1 cellular context compared by ENCODE assay signal in genomic region chr11:66638177-66639065, GRCh38.
TF ChIP-seq lines count a peak whose summit lies in the region.

RBM4 (plus strand) TSS chr11:66638703; CDS start chr11:66639712, 1,009 bp downstream.

TF ChIP-seq in K562, 482 proteins besides CTCF, POLR2A, EP300 and RAD21 (continued from another document and continues in another):
- TF ChIP-seq MAFF (IDR thresholded peaks at IDR 0.05; ENCODE audit: low read length) = no peak; the same call in 1 of the 2 replicates
- no peak for TF ChIP-seq ZNF79 (CRISPR knock-in tag; IDR thresholded peaks at IDR 0.05; ENCODE audit: low read depth)
- TF ChIP-seq KLF6 (CRISPR knock-in tag; IDR thresholded peaks at IDR 0.05; ENCODE audit: borderline replicate concordance) = no peak
- no peak for TF ChIP-seq ZFP36 (IDR thresholded peaks at IDR 0.05; ENCODE audit: low read depth, low read length, partially characterized antibody)
- no peak for TF ChIP-seq ZNF75A (CRISPR knock-in tag; IDR thresholded peaks at IDR 0.05)
- TF ChIP-seq U2AF1 (optimal IDR thresholded peaks at IDR 0.05; ENCODE audit: low read depth, low read length) = no peak
- TF ChIP-seq SNAPC5 (CRISPR knock-in tag; IDR thresholded peaks at IDR 0.05) = no peak
- TF ChIP-seq E2F5 (CRISPR knock-in tag; IDR thresholded peaks at IDR 0.05) = no peak
- TF ChIP-seq FOXM1 (IDR thresholded peaks at IDR 0.05; ENCODE audit: low read depth) = 0 out of 2 replicates have a peak, but pooled peaks have one; percentile 7
- no peak for TF ChIP-seq FOXM1 (CRISPR knock-in tag; IDR thresholded peaks at IDR 0.05; ENCODE audit: low read depth)
- TF ChIP-seq RBM17 (IDR thresholded peaks at IDR 0.05; ENCODE audit: borderline replicate concordance, low read depth, low read length) = no peak
- no peak for TF ChIP-seq CBX5 (IDR thresholded peaks at IDR 0.05; ENCODE audit: borderline replicate concordance, low read depth)
- peak; percentile 76; the same call in 1 of the 2 replicates for TF ChIP-seq ZBTB49 (CRISPR knock-in tag; IDR thresholded peaks at IDR 0.05; ENCODE audit: borderline replicate concordance)
- TF ChIP-seq TCF7 (IDR thresholded peaks at IDR 0.05; ENCODE audit: borderline replicate concordance) = 0 out of 2 replicates have a peak, but pooled peaks have one; percentile 46
- no peak for TF ChIP-seq NFATC3 (IDR thresholded peaks at IDR 0.05)
- no peak for TF ChIP-seq ZNF699 (CRISPR knock-in tag; IDR thresholded peaks at IDR 0.05; ENCODE audit: insufficient replicate concordance)
- no peak; the same call in none of the 2 replicates for TF ChIP-seq ZNF395 (CRISPR knock-in tag; IDR thresholded peaks at IDR 0.05)
- peak; percentile 69 for TF ChIP-seq ZBED1 (IDR thresholded peaks at IDR 0.05)
- peak; percentile 95 for TF ChIP-seq MBD2 (IDR thresholded peaks at IDR 0.05; ENCODE audit: borderline replicate concordance, low read depth)
- no peak; the same call in 1 of the 2 replicates for TF ChIP-seq ZNF436 (CRISPR knock-in tag; IDR thresholded peaks at IDR 0.05)
- no peak for TF ChIP-seq ZBTB1 (CRISPR knock-in tag; IDR thresholded peaks at IDR 0.05; ENCODE audit: borderline replicate concordance, low read depth)
- TF ChIP-seq ARID4B (CRISPR knock-in tag; IDR thresholded peaks at IDR 0.05) = no peak
- no peak for TF ChIP-seq NCOA4 (IDR thresholded peaks at IDR 0.05; ENCODE audit: partially characterized antibody)
- no peak for TF ChIP-seq BRCA1 (IDR thresholded peaks at IDR 0.05)
- TF ChIP-seq BRCA1 (CRISPR knock-in tag; IDR thresholded peaks at IDR 0.05) = no peak
- TF ChIP-seq MTF1 (CRISPR knock-in tag; IDR thresholded peaks at IDR 0.05; ENCODE audit: borderline replicate concordance) = no peak
- no peak for TF ChIP-seq AFF1 (IDR thresholded peaks at IDR 0.05; ENCODE audit: low read depth in 1 of 2, partially characterized antibody in 2 of 2)
- no peak for TF ChIP-seq CREB3 (tag; conservative IDR thresholded peaks at IDR 0.05; ENCODE audit: low read depth)
- peak; percentile 72 for TF ChIP-seq ATF7 (IDR thresholded peaks at IDR 0.05)
- TF ChIP-seq ETV6 (IDR thresholded peaks at IDR 0.05; ENCODE audit: borderline replicate concordance in 1 of 2, low read depth in 2 of 2, low read length in 1 of 2) = 0 out of 4 replicates have a peak, but pooled peaks of 1 of the 2 experiments have one; percentile 13
- no peak for TF ChIP-seq ETV6 (CRISPR knock-in tag; IDR thresholded peaks at IDR 0.05; ENCODE audit: borderline replicate concordance)
- TF ChIP-seq SMAD3 (CRISPR knock-in tag; conservative IDR thresholded peaks at IDR 0.05) = no peak
- TF ChIP-seq ZNF780A (CRISPR knock-in tag; IDR thresholded peaks at IDR 0.05) = no peak
- no peak for TF ChIP-seq MECOM (CRISPR knock-in tag; IDR thresholded peaks at IDR 0.05)
- peak; percentile 95 for TF ChIP-seq FOS (IDR thresholded peaks at IDR 0.05; ENCODE audit: extremely low read depth, insufficient read length)
- TF ChIP-seq DLX4 (CRISPR knock-in tag; IDR thresholded peaks at IDR 0.05) = no peak
- peak; percentile 99 for TF ChIP-seq DNMT1 (IDR thresholded peaks at IDR 0.05)
- TF ChIP-seq NR2C2 (CRISPR knock-in tag; IDR thresholded peaks at IDR 0.05) = 0 out of 2 replicates have a peak, but pooled peaks have one; percentile 41
- peak; percentile 81 for TF ChIP-seq NR2C2 (tag; IDR thresholded peaks at IDR 0.05)
- TF ChIP-seq ETV1 (tag; conservative IDR thresholded peaks at IDR 0.05; ENCODE audit: low read depth) = no peak
- TF ChIP-seq POLR2AphosphoS5 (IDR thresholded peaks at IDR 0.05; ENCODE audit: control insufficient read depth, insufficient read depth, low read depth, low read length) = peak; percentile 67
- no peak for TF ChIP-seq TSC22D4 (tag; IDR thresholded peaks at IDR 0.05)
- peak; percentile 38; the same call in 1 of the 2 replicates for TF ChIP-seq GMEB1 (CRISPR knock-in tag; IDR thresholded peaks at IDR 0.05)
- TF ChIP-seq SMAD1 (IDR thresholded peaks at IDR 0.05; ENCODE audit: low read depth, low read length, partially characterized antibody) = peak; percentile 40
- no peak for TF ChIP-seq ZKSCAN3 (CRISPR knock-in tag; IDR thresholded peaks at IDR 0.05)
- no peak for TF ChIP-seq POLR3A (IDR thresholded peaks at IDR 0.05; ENCODE audit: borderline replicate concordance, extremely low read depth, insufficient read depth, insufficient read length)
- TF ChIP-seq SUPT5H (IDR thresholded peaks at IDR 0.05) = peak; percentile 96
- TF ChIP-seq PML (IDR thresholded peaks at IDR 0.05; ENCODE audit: low read length) = peak; percentile 77
- peak; percentile 77 for TF ChIP-seq MAX (CRISPR knock-in tag; IDR thresholded peaks at IDR 0.05)
- TF ChIP-seq GTF2A2 (tag; IDR thresholded peaks at IDR 0.05) = no peak
- no peak for TF ChIP-seq MIER1 (IDR thresholded peaks at IDR 0.05; ENCODE audit: low read depth)
- TF ChIP-seq ZNF586 (CRISPR knock-in tag; conservative IDR thresholded peaks at IDR 0.05) = no peak
- TF ChIP-seq TCF15 (CRISPR knock-in tag; IDR thresholded peaks at IDR 0.05) = no peak; the same call in 1 of the 2 replicates
- peak; percentile 52 for TF ChIP-seq PHF20 (IDR thresholded peaks at IDR 0.05; ENCODE audit: partially characterized antibody)
- no peak for TF ChIP-seq SIN3B (IDR thresholded peaks at IDR 0.05; ENCODE audit: low read depth)
